In the genomic region with DNA sequence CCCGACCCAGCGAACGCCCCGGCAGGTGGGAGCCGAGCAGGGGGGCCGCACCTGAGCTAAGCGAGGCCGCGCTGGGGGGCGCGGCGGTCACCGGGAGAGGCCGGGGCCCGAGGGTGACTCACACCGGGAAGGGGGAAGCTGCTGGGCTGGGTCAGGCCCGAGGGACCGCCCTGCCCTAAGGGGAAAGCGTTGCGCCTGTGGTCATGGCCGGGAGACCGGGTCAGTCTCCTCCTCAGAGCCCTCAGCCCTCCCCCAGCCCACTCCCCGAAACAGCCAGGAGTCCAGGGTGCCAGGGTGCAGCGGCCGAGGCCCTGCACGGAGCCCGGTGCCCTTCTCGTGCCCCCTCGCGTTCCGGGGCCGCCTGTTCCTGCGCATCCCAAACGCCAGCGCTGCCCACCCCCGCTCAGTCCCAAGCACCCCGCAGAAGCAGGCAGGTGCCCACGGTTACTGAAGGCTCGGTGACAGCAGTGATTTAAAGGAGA, we compare ENCODE assay signal across 2 cellular contexts.
TF ChIP-seq lines count a peak whose summit lies in the region.

No MANE protein-coding gene starts in this region.

TF ChIP-seq in K562, 482 proteins besides CTCF, POLR2A, EP300 and RAD21 (continues in another document):
- TF ChIP-seq ZNF324 (CRISPR knock-in tag; IDR thresholded peaks at IDR 0.05): no peak
- peak; percentile 2; the same call in 1 of the 2 replicates for TF ChIP-seq L3MBTL2 (IDR thresholded peaks at IDR 0.05)
- peak; percentile 34 for TF ChIP-seq CHD1 (IDR thresholded peaks at IDR 0.05; ENCODE audit: low read length)
- TF ChIP-seq RB1 (IDR thresholded peaks at IDR 0.05; ENCODE audit: low read depth): no peak
- TF ChIP-seq, protein P1, sequence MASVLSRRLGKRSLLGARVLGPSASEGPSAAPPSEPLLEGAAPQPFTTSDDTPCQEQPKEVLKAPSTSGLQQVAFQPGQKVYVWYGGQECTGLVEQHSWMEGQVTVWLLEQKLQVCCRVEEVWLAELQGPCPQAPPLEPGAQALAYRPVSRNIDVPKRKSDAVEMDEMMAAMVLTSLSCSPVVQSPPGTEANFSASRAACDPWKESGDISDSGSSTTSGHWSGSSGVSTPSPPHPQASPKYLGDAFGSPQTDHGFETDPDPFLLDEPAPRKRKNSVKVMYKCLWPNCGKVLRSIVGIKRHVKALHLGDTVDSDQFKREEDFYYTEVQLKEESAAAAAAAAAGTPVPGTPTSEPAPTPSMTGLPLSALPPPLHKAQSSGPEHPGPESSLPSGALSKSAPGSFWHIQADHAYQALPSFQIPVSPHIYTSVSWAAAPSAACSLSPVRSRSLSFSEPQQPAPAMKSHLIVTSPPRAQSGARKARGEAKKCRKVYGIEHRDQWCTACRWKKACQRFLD (CRISPR knock-in tag; IDR thresholded peaks at IDR 0.05): no peak
- TF ChIP-seq TCF7 (IDR thresholded peaks at IDR 0.05; ENCODE audit: borderline replicate concordance): no peak
- TF ChIP-seq NCOA6 (IDR thresholded peaks at IDR 0.05): no peak
- TF ChIP-seq CBX8 (IDR thresholded peaks at IDR 0.05; ENCODE audit: borderline replicate concordance, extremely low read depth, low read depth, low read length, poor library complexity, severe bottlenecking): no peak
- TF ChIP-seq TBP (optimal IDR thresholded peaks at IDR 0.05; ENCODE audit: low read depth, low read length): no peak
- TF ChIP-seq ATF6 (CRISPR knock-in tag; IDR thresholded peaks at IDR 0.05): no peak
- TF ChIP-seq ZBTB17 (CRISPR knock-in tag; IDR thresholded peaks at IDR 0.05): no peak
- no peak for TF ChIP-seq ZBTB26 (CRISPR knock-in tag; IDR thresholded peaks at IDR 0.05)
- TF ChIP-seq, protein P2, sequence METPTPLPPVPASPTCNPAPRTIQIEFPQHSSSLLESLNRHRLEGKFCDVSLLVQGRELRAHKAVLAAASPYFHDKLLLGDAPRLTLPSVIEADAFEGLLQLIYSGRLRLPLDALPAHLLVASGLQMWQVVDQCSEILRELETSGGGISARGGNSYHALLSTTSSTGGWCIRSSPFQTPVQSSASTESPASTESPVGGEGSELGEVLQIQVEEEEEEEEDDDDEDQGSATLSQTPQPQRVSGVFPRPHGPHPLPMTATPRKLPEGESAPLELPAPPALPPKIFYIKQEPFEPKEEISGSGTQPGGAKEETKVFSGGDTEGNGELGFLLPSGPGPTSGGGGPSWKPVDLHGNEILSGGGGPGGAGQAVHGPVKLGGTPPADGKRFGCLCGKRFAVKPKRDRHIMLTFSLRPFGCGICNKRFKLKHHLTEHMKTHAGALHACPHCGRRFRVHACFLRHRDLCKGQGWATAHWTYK (CRISPR knock-in tag; IDR thresholded peaks at IDR 0.05): no peak
- TF ChIP-seq HNRNPH1 (optimal IDR thresholded peaks at IDR 0.05; ENCODE audit: low read depth, low read length): no peak
- peak; percentile 10; the same call in 1 of the 2 replicates for TF ChIP-seq RBFOX2 (IDR thresholded peaks at IDR 0.05; ENCODE audit: low read depth, low read length)
- TF ChIP-seq ESRRA (IDR thresholded peaks at IDR 0.05; ENCODE audit: borderline replicate concordance, low read depth): no peak
- 0 out of 2 replicates have a peak, but pooled peaks have one; percentile 39 for TF ChIP-seq GATAD2B (IDR thresholded peaks at IDR 0.05; ENCODE audit: borderline replicate concordance)
- peak; percentile 86 for TF ChIP-seq JUND (IDR thresholded peaks at IDR 0.05; ENCODE audit: borderline replicate concordance, low read depth, low read length)
- TF ChIP-seq JUND (tag; IDR thresholded peaks at IDR 0.05; ENCODE audit: borderline replicate concordance, low read depth, low read length): peak; percentile 59; the same call in 1 of the 3 replicates
- TF ChIP-seq GABPB1 (CRISPR knock-in tag; IDR thresholded peaks at IDR 0.05): no peak
- TF ChIP-seq ZNF511 (CRISPR knock-in tag; IDR thresholded peaks at IDR 0.05): 0 out of 2 replicates have a peak, but pooled peaks have one; percentile 34
- TF ChIP-seq PHF8 (IDR thresholded peaks at IDR 0.05; ENCODE audit: borderline replicate concordance, low read length): no peak
- TF ChIP-seq SMAD3 (CRISPR knock-in tag; conservative IDR thresholded peaks at IDR 0.05): no peak
- no peak for TF ChIP-seq BCL6 (CRISPR knock-in tag; IDR thresholded peaks at IDR 0.05)
- no peak for TF ChIP-seq TCF7L2 (IDR thresholded peaks at IDR 0.05; ENCODE audit: low read depth, low read length)
- TF ChIP-seq ZNF384 (IDR thresholded peaks at IDR 0.05; ENCODE audit: low read depth, low read length): no peak
- no peak for TF ChIP-seq ZC3H4 (CRISPR knock-in tag; IDR thresholded peaks at IDR 0.05; ENCODE audit: borderline replicate concordance)
- TF ChIP-seq ZBTB8A (IDR thresholded peaks at IDR 0.05; ENCODE audit: partially characterized antibody): no peak

TF ChIP-seq in HepG2, 621 proteins besides CTCF, POLR2A, EP300 and RAD21 (continues in another document):
- TF ChIP-seq, protein P3, sequence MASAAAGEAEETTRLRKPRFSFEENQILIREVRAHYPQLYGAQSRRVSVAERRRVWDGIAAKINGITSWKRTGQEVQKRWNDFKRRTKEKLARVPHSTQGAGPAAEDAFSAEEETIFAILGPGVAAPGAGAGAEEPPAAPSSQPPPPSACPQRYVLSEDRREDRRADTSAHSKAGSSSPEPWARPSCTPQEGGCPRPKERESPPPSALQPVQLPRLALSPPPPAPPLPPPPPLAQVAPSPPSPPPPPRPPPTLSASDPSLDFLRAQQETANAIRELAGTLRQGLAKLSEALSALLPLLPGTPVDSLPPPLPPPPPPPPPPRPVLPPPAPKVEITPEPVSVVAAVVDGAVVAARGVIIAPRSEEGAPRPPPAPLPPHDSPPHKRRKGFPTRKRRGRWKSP (CRISPR knock-in tag; IDR thresholded peaks at IDR 0.05): 0 out of 2 replicates have a peak, but pooled peaks have one; percentile 7
- TF ChIP-seq MTA1 (CRISPR knock-in tag; IDR thresholded peaks at IDR 0.05; ENCODE audit: borderline replicate concordance) (peak; percentile 21; the same call in 1 of the 2 replicates), MAFG (CRISPR knock-in tag; IDR thresholded peaks at IDR 0.05) (no peak), MED1 (CRISPR knock-in tag; IDR thresholded peaks at IDR 0.05) (0 out of 2 replicates have a peak, but pooled peaks have one; percentile 4), NR2F6 (IDR thresholded peaks at IDR 0.05) (no peak), NR2F6 (CRISPR knock-in tag; IDR thresholded peaks at IDR 0.05) (0 out of 2 replicates have a peak, but pooled peaks have one; percentile 11), ZFYVE20 (CRISPR knock-in tag; IDR thresholded peaks at IDR 0.05; ENCODE audit: borderline replicate concordance, low read depth) (no peak), PCBP1 (IDR thresholded peaks at IDR 0.05; ENCODE audit: borderline replicate concordance, low read depth, low read length) (0 out of 2 replicates have a peak, but pooled peaks have one; percentile 42), ZNF670 (CRISPR knock-in tag; IDR thresholded peaks at IDR 0.05; ENCODE audit: borderline replicate concordance) (0 out of 2 replicates have a peak, but pooled peaks have one; percentile 2), ZHX1 (CRISPR knock-in tag; IDR thresholded peaks at IDR 0.05; ENCODE audit: low read depth) (0 out of 2 replicates have a peak, but pooled peaks have one; percentile 14), ZSCAN21 (CRISPR knock-in tag; IDR thresholded peaks at IDR 0.05; ENCODE audit: borderline replicate concordance) (peak; percentile 31; the same call in 1 of the 2 replicates), FOXK1 (CRISPR knock-in tag; IDR thresholded peaks at IDR 0.05; ENCODE audit: borderline replicate concordance, low read depth) (no peak), RBFOX2 (IDR thresholded peaks at IDR 0.05; ENCODE audit: low read depth, low read length) (0 out of 2 replicates have a peak, but pooled peaks have one; percentile 10), HNRNPL (IDR thresholded peaks at IDR 0.05; ENCODE audit: low read depth, low read length) (peak; percentile 71; the same call in 1 of the 2 replicates), YEATS4 (CRISPR knock-in tag; IDR thresholded peaks at IDR 0.05; ENCODE audit: borderline replicate concordance) (0 out of 2 replicates have a peak, but pooled peaks have one; percentile 3), EED (CRISPR knock-in tag; IDR thresholded peaks at IDR 0.05) (0 out of 2 replicates have a peak, but pooled peaks have one; percentile 34), MED8 (CRISPR knock-in tag; IDR thresholded peaks at IDR 0.05; ENCODE audit: insufficient replicate concordance) (no peak), ZBTB38 (CRISPR knock-in tag; IDR thresholded peaks at IDR 0.05) (peak; percentile 48; the same call in 1 of the 2 replicates), ZNF17 (CRISPR knock-in tag; IDR thresholded peaks at IDR 0.05) (no peak), ZBTB7A (CRISPR knock-in tag; IDR thresholded peaks at IDR 0.05) (0 out of 2 replicates have a peak, but pooled peaks have one; percentile 16), FOSL2 (CRISPR knock-in tag; IDR thresholded peaks at IDR 0.05) (peak; percentile 82), FOSL1 (CRISPR knock-in tag; IDR thresholded peaks at IDR 0.05; ENCODE audit: borderline replicate concordance) (peak; percentile 8; the same call in 1 of the 2 replicates), ZNF768 (CRISPR knock-in tag; IDR thresholded peaks at IDR 0.05) (peak; percentile 13; the same call in 1 of the 2 replicates)
- TF ChIP-seq, protein P4, sequence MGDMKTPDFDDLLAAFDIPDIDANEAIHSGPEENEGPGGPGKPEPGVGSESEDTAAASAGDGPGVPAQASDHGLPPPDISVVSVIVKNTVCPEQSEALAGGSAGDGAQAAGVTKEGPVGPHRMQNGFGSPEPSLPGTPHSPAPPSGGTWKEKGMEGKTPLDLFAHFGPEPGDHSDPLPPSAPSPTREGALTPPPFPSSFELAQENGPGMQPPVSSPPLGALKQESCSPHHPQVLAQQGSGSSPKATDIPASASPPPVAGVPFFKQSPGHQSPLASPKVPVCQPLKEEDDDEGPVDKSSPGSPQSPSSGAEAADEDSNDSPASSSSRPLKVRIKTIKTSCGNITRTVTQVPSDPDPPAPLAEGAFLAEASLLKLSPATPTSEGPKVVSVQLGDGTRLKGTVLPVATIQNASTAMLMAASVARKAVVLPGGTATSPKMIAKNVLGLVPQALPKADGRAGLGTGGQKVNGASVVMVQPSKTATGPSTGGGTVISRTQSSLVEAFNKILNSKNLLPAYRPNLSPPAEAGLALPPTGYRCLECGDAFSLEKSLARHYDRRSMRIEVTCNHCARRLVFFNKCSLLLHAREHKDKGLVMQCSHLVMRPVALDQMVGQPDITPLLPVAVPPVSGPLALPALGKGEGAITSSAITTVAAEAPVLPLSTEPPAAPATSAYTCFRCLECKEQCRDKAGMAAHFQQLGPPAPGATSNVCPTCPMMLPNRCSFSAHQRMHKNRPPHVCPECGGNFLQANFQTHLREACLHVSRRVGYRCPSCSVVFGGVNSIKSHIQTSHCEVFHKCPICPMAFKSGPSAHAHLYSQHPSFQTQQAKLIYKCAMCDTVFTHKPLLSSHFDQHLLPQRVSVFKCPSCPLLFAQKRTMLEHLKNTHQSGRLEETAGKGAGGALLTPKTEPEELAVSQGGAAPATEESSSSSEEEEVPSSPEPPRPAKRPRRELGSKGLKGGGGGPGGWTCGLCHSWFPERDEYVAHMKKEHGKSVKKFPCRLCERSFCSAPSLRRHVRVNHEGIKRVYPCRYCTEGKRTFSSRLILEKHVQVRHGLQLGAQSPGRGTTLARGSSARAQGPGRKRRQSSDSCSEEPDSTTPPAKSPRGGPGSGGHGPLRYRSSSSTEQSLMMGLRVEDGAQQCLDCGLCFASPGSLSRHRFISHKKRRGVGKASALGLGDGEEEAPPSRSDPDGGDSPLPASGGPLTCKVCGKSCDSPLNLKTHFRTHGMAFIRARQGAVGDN (CRISPR knock-in tag; IDR thresholded peaks at IDR 0.05): peak; percentile 8; the same call in 1 of the 2 replicates
- TF ChIP-seq, protein P5, sequence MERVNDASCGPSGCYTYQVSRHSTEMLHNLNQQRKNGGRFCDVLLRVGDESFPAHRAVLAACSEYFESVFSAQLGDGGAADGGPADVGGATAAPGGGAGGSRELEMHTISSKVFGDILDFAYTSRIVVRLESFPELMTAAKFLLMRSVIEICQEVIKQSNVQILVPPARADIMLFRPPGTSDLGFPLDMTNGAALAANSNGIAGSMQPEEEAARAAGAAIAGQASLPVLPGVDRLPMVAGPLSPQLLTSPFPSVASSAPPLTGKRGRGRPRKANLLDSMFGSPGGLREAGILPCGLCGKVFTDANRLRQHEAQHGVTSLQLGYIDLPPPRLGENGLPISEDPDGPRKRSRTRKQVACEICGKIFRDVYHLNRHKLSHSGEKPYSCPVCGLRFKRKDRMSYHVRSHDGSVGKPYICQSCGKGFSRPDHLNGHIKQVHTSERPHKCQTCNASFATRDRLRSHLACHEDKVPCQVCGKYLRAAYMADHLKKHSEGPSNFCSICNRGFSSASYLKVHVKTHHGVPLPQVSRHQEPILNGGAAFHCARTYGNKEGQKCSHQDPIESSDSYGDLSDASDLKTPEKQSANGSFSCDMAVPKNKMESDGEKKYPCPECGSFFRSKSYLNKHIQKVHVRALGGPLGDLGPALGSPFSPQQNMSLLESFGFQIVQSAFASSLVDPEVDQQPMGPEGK (CRISPR knock-in tag; IDR thresholded peaks at IDR 0.05): 0 out of 2 replicates have a peak, but pooled peaks have one; percentile 22
